ENCODE assay signal across 10 cellular contexts in the genomic region with DNA sequence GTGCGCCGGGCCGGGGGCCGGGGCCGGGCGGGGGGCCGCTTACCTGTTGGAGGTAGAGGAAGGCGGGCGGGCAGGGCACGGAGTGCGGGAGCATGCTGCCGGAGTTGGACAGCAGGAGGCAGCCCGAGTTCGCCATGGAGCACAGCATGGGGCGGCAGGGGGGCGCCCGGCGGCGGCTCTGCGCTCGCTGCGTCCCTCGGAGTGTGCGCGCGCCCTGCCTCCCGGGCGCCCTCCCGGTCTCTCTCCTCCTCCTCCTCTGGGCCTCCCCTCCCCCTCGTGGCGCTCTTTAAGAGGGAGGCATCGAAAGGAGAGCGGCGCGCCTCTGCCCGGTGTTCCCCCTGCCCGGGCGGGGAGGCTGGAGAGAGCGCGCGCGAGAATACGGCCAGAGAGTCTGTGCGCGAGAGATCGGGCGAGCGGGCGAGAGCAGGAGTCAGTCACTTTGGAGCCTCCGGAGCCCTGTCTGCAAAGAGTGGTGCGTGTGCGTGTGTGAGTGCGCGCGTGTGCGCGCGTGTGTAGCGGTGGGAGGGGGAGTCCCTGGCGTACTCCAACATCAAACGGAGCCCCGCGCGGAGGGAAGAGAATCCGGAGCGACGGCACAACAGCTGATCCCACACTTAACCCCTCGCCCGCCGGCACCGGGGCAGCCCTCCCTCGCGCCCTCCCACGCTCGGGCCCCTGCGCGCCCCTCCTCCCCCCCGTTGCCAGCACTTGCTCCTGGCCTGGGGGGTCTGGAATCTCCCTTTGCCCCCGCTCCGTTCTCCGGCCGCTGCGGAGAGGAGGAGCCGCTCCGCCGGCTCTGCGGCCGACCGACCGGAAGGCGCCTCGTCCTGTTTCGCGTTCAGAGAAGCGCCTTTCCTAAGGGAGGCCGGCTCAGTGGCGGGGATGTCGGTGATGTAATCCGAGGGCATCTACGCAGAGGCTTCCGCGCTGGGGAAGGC.
DNase-seq lines count a peak whose midpoint lies in the region; ATAC-seq and TF ChIP-seq lines count a peak whose summit lies in the region.
"Had no signal": no experiment of that assay in that cellular context is flagged by ENCODE, and none has a peak within 500 bp of the region (broad histone marks: within the 10 kb centered on the region; RNA-seq: fewer than 3 reads in every experiment).

No MANE protein-coding gene starts in this region.

- no peaks in the 10 kb centered on the region for H3K4me1 Mint-ChIP-seq in activated CD4-positive, alpha-beta T cell treated with anti-CD3 and anti-CD28 coated beads, Interleukin-2, amount 10 ng/mL, durations not matched to agents 24 days and 14 days

- H3K4me3 ChIP-seq in sigmoid colon = peak overlapping the region in 3 of 4 donors; percentile 32 to 43 (median 38)

- peaks cover 27% of the 10 kb centered on the region for H3K27me3 Mint-ChIP-seq in activated CD4-positive, alpha-beta T cell treated with anti-CD3 and anti-CD28 coated beads, Interleukin-2, amount 10 ng/mL, durations not matched to agents 24 days and 14 days

- H3K27ac ChIP-seq in foreskin keratinocyte (no peak overlapping the region), sigmoid colon (no peak overlapping the region)

- intact Hi-C loops in activated CD4-positive, alpha-beta T cell treated with anti-CD3 and anti-CD28 coated beads, Interleukin-2, amount 10 ng/mL, durations not matched to agents 24 days and 14 days (cut with micrococcal nuclease) = no loop called here
- intact Hi-C loops in sigmoid colon (cut with DNase I) = no loop called here

- DNase-seq in activated CD4-positive, alpha-beta T cell treated with anti-CD3 and anti-CD28 coated beads, Interleukin-2, amount 10 ng/mL, durations not matched to agents 24 days and 14 days = peak; percentile 56
- no peak for DNase-seq in activated CD4-positive, alpha-beta T cell treated with anti-CD3 and anti-CD28 coated beads, Interleukin-2, amount 50 U/mL, for 1 hour
- DNase-seq in NCI-H2171 treated with DMSO at 0.1 percent for 48 hours (lab: John Stamatoyannopoulos, UW) (peak; percentile 83), foreskin keratinocyte (peak in 1 of 2 donors; percentile 39), sigmoid colon (no peak), 8988T (no peak), medulla oblongata (ENCODE audit: extremely low spot score) (no peak)
- DNase-seq: AML-193, midbrain had no signal

- TF ChIP-seq EP300 in sigmoid colon (IDR thresholded peaks at IDR 0.05) = no peak

- no peak for TF ChIP-seq POLR2A in sigmoid colon (IDR thresholded peaks at IDR 0.05)

- no peak overlapping the region for H3K27ac Mint-ChIP-seq in activated CD4-positive, alpha-beta T cell treated with anti-CD3 and anti-CD28 coated beads, Interleukin-2, amount 10 ng/mL, durations not matched to agents 24 days and 14 days

- H3K9me3 Mint-ChIP-seq in activated CD4-positive, alpha-beta T cell treated with anti-CD3 and anti-CD28 coated beads, Interleukin-2, amount 10 ng/mL, durations not matched to agents 24 days and 14 days = no peaks in the 10 kb centered on the region

- H3K4me1 ChIP-seq in foreskin keratinocyte (no peaks in the 10 kb centered on the region), sigmoid colon (peaks cover 0 to 31% (median 26%) of the 10 kb centered on the region in 4 donors)

- TF ChIP-seq CTCF in foreskin keratinocyte (conservative IDR thresholded peaks at IDR 0.05) (no peak), sigmoid colon (IDR thresholded peaks at IDR 0.05) (no peak)

- H3K36me3 ChIP-seq in sigmoid colon = peaks cover 0 to 4% (median 0%) of the 10 kb centered on the region in 4 donors

- H3K27me3 ChIP-seq in foreskin keratinocyte (peaks cover 72% of the 10 kb centered on the region), sigmoid colon (peaks cover 0 to 35% (median 19%) of the 10 kb centered on the region in 3 donors)

- no peaks in the 10 kb centered on the region for H3K9me3 ChIP-seq in sigmoid colon

- H3K4me3 Mint-ChIP-seq in activated CD4-positive, alpha-beta T cell treated with anti-CD3 and anti-CD28 coated beads, Interleukin-2, amount 10 ng/mL, durations not matched to agents 24 days and 14 days = peak overlapping the region; percentile 40

- 2 to 8% methylated on average over 102 of the region's 102 CpGs for WGBS in sigmoid colon, 2 donors

- ATAC-seq in foreskin keratinocyte (peak; percentile 9), HG02588 (IDR thresholded peaks at IDR 0.05; ENCODE audit: unreplicated experiment) (no peak)

- no peaks in the 10 kb centered on the region for H3K36me3 Mint-ChIP-seq in activated CD4-positive, alpha-beta T cell treated with anti-CD3 and anti-CD28 coated beads, Interleukin-2, amount 10 ng/mL, durations not matched to agents 24 days and 14 days (ENCODE audit: low read depth)

Comparison
In these comparisons a context has a peak if more than half of its experiments do, and no peak if none do; other contexts are left out.
1. DNase-seq: peak in activated CD4-positive, alpha-beta T cell treated with anti-CD3 and anti-CD28 coated beads, Interleukin-2, amount 10 ng/mL, durations not matched to agents 24 days and 14 days (single experiment) and NCI-H2171 treated with DMSO at 0.1 percent for 48 hours (single experiment); none in activated CD4-positive, alpha-beta T cell treated with anti-CD3 and anti-CD28 coated beads, Interleukin-2, amount 50 U/mL, for 1 hour (single experiment), sigmoid colon (single experiment), 8988T (single experiment) and medulla oblongata (single experiment).